In genomic region chr15:48352474-48353072, GRCh38 we compare ENCODE assay signal across 8 cellular contexts. TPM values are rescaled to one million over a fixed set of nuclear protein-coding genes. Genes with fewer than 3 reads are reported as not detected.
A peak's percentile ranks its signal among the peaks of the same experiment; 100 is the strongest.
DNase-seq lines count a peak whose midpoint lies in the region; ATAC-seq, FAIRE-seq and TF ChIP-seq lines count a peak whose summit lies in the region.

No MANE protein-coding gene starts in this region.

- POLR2A ChIA-PET in activated CD4-positive, alpha-beta T cell treated with anti-CD3 and anti-CD28 coated beads, Interleukin-2, amount 10 ng/mL, durations not matched to agents 7 days and 5 days (lab: Charles Lee), result no interaction called here

- peak; percentile 91 for FAIRE-seq in endometrium (lab: Jason Lieb, UNC)

- H3K9me3 Mint-ChIP-seq in activated CD4-positive, alpha-beta T cell treated with anti-CD3 and anti-CD28 coated beads, Interleukin-2, amount 10 ng/mL, durations not matched to agents 7 days and 5 days, result no peaks in the 10 kb centered on the region

- peak; percentile 86 for TF ChIP-seq CTCF in AG09309 (IDR thresholded peaks at IDR 0.05; ENCODE audit: control insufficient read depth, insufficient read depth, low read depth, low read length, missing control alignments)

- CTCF ChIA-PET in activated CD4-positive, alpha-beta T cell treated with anti-CD3 and anti-CD28 coated beads, Interleukin-2, amount 10 ng/mL, durations not matched to agents 7 days and 5 days (lab: Charles Lee), result interaction anchor here (0.6 to 1.6 kb wide), 3 partner anchors 9 to 438 kb away, joined by 3 to 4 read pairs (median 3); no protein-coding TSS in a partner anchor

- peaks cover 7% of the 10 kb centered on the region for H3K27me3 Mint-ChIP-seq in activated CD4-positive, alpha-beta T cell treated with anti-CD3 and anti-CD28 coated beads, Interleukin-2, amount 10 ng/mL, durations not matched to agents 7 days and 5 days

- no peaks in the 10 kb centered on the region for H3K36me3 Mint-ChIP-seq in activated CD4-positive, alpha-beta T cell treated with anti-CD3 and anti-CD28 coated beads, Interleukin-2, amount 10 ng/mL, durations not matched to agents 7 days and 5 days (ENCODE audit: low read depth)

- H3K4me1 Mint-ChIP-seq in activated CD4-positive, alpha-beta T cell treated with anti-CD3 and anti-CD28 coated beads, Interleukin-2, amount 10 ng/mL, durations not matched to agents 7 days and 5 days, result peaks cover 2% of the 10 kb centered on the region

- DNase-seq in AG09309 (ENCODE audit: low read depth) (no peak), NCI-H526 treated with DMSO at 0.1 percent for 48 hours (lab: John Stamatoyannopoulos, UW) (peak; percentile 75), myocyte (ENCODE audit: low read depth) (peak; percentile 70), superior temporal gyrus (ENCODE audit: extremely low spot score) (peak; percentile 87)
- peak; percentile 68 for DNase-seq in activated CD4-positive, alpha-beta T cell treated with anti-CD3 and anti-CD28 coated beads, Interleukin-2, amount 10 ng/mL, durations not matched to agents 7 days and 5 days

- H3K4me3 Mint-ChIP-seq in activated CD4-positive, alpha-beta T cell treated with anti-CD3 and anti-CD28 coated beads, Interleukin-2, amount 10 ng/mL, durations not matched to agents 7 days and 5 days, result no peak overlapping the region

- peak; percentile 67 for ATAC-seq in GM18861 (IDR thresholded peaks at IDR 0.05; ENCODE audit: unreplicated experiment)
- peak; percentile 61 for ATAC-seq in HG03439 (IDR thresholded peaks at IDR 0.05; ENCODE audit: unreplicated experiment)

- H3K27ac Mint-ChIP-seq in activated CD4-positive, alpha-beta T cell treated with anti-CD3 and anti-CD28 coated beads, Interleukin-2, amount 10 ng/mL, durations not matched to agents 7 days and 5 days, result no peak overlapping the region

- no peak overlapping the region for H3K4me3 ChIP-seq in AG09309 (ENCODE audit: control insufficient read depth, low read depth, low read length)

RNA-seq across cellular contexts. Expression of gene DUT, which starts 21.3 kb away (rescaled TPM):
- 100 to 1,000 TPM; 291 to 308 TPM for total RNA-seq in activated CD4-positive, alpha-beta T cell treated with anti-CD3 and anti-CD28 coated beads, Interleukin-2, amount 10 ng/mL, durations not matched to agents 7 days and 5 days
- 80.9 and 88.0 TPM in 2 replicates for total RNA-seq in myocyte
- polyA plus RNA-seq in myocyte (2012), result 81.0 TPM
